In the genomic region with DNA sequence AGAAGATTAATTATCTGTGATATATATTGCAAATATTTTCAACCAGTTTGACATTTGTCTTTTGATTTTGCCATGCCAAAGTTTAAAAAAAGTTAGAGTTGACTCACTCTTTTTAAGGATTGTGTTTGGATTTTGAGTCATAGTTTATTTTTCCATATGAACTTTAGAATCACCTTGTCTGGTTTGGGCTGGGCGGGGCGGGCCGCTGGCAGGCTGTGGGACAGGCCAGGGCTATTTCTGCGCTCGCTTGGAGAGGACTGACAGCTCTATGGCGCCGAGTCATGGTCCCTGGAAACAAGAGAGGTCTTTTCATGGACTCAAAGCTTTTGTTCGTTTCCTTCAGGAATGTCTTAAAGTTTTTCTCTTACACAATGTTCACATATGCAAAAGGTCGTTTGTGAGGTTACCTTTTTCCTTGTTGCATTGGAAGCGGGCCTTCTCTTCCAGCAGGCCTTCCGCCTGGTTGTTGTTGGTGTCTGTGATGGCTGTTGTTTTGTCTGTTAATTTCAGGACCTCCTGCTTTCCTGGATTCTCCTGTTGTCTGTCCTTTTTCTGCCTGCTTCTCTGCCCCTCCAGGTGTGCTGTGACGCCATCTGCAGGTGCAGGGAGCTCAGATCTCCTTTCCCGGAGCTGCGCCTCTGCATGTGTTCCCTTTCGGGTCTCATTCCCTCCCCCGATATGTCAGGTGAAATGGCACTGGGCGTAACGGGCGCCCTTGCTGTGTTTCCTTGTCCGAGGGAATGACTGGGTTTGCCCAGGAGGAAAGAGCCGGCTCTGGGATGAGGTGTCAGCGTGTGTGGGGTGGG, we compare ENCODE assay signal across 10 cellular contexts. TPM values are rescaled to one million over a fixed set of nuclear protein-coding genes. Genes with fewer than 3 reads are reported as not detected.
DNase-seq lines count a peak whose midpoint lies in the region; ATAC-seq, FAIRE-seq and TF ChIP-seq lines count a peak whose summit lies in the region.
"Had no signal": no experiment of that assay in that cellular context is flagged by ENCODE, and none has a peak within 500 bp of the region (broad histone marks: within the 10 kb centered on the region; RNA-seq: fewer than 3 reads in every experiment).

No MANE protein-coding gene starts in this region.

- TF ChIP-seq CTCF in astrocyte (IDR thresholded peaks at IDR 0.05; ENCODE audit: insufficient read depth, low read depth, low read length) (no peak), smooth muscle cell (IDR thresholded peaks at IDR 0.05; ENCODE audit: borderline replicate concordance, insufficient read depth, poor library complexity, severe bottlenecking) (no peak)

- H3K4me2 ChIP-seq in astrocyte (ENCODE audit: low read length) = peak overlapping the region; percentile 75
- H3K4me2 ChIP-seq in smooth muscle cell = peak overlapping the region; percentile 17

- H3K79me2 ChIP-seq in astrocyte (ENCODE audit: insufficient read depth, low read length) (peaks cover 94% of the 10 kb centered on the region), smooth muscle cell (ENCODE audit: low read depth) (peaks cover 91% of the 10 kb centered on the region)

- no peak for ATAC-seq in HG03139 (IDR thresholded peaks at IDR 0.05; ENCODE audit: unreplicated experiment)

- H3K9me3 ChIP-seq in astrocyte (ENCODE audit: insufficient read depth, low read depth, low read length) = no peaks in the 10 kb centered on the region
- H3K9me3 ChIP-seq in smooth muscle cell (replicated peaks; ENCODE audit: low read depth) = no peaks in the 10 kb centered on the region
- H3K9me3 ChIP-seq: neutrophil had no signal

- no peaks in the 10 kb centered on the region for H3K36me3 ChIP-seq in astrocyte (ENCODE audit: insufficient read depth, low read length)
- no peaks in the 10 kb centered on the region for H3K36me3 ChIP-seq in smooth muscle cell (ENCODE audit: low read depth)
- H3K36me3 ChIP-seq: neutrophil had no signal

- H3K4me3 ChIP-seq in astrocyte (ENCODE audit: insufficient read depth, low read depth, low read length) (peak overlapping the region; percentile 13), smooth muscle cell (no peak overlapping the region)

- H4K20me1 ChIP-seq in astrocyte (ENCODE audit: insufficient read depth, low read length) = peaks cover 92% of the 10 kb centered on the region
- peaks cover 99% of the 10 kb centered on the region for H4K20me1 ChIP-seq in smooth muscle cell (ENCODE audit: low read depth)

- no peak overlapping the region for H3K4me3 Mint-ChIP-seq in astrocyte (ENCODE audit: unreplicated experiment)
- H3K4me3 Mint-ChIP-seq: activated naive CD8-positive, alpha-beta T cell treated with anti-CD3 and anti-CD28 coated beads for 36 hours had no signal

- no peaks in the 10 kb centered on the region for H3F3A ChIP-seq in smooth muscle cell (ENCODE audit: low read depth)

- H2AFZ ChIP-seq in astrocyte (ENCODE audit: low read depth, low read length) = no peak overlapping the region
- H2AFZ ChIP-seq in smooth muscle cell (ENCODE audit: low read depth) = no peak overlapping the region

- H3K4me1 ChIP-seq in astrocyte (ENCODE audit: insufficient read depth, low read length) (peaks cover 31% of the 10 kb centered on the region), smooth muscle cell (ENCODE audit: low read depth) (peaks cover 17% of the 10 kb centered on the region)

- peaks cover 45% of the 10 kb centered on the region for H3K4me1 Mint-ChIP-seq in astrocyte (ENCODE audit: low read depth, unreplicated experiment)

- peak overlapping the region; percentile 24 for H3K27ac ChIP-seq in astrocyte (ENCODE audit: low read depth, low read length)
- no peak overlapping the region for H3K27ac ChIP-seq in smooth muscle cell (ENCODE audit: low read depth)
- H3K27ac ChIP-seq: neutrophil had no signal

- peak; percentile 9 for DNase-seq in HS-5 (ENCODE audit: low read depth)
- DNase-seq in astrocyte (ENCODE audit: low read depth) = peak; percentile 83
- DNase-seq in iPS-NIHi7 (ENCODE audit: extremely low spot score) = peak; percentile 74
- no peak for DNase-seq in smooth muscle cell (lab: John Stamatoyannopoulos, UW; ENCODE audit: unreplicated experiment)
- no peak for DNase-seq in stimulated activated CD4-positive, alpha-beta T cell treated with anti-CD3 and anti-CD28 coated beads, Interleukin-2, amount 100 ng/mL, for 48 hours
- no peak for DNase-seq in NCI-H774 (lab: John Stamatoyannopoulos, UW)
- no peak for DNase-seq in SKM-1 treated with dmso at 0.1 percent for 144 hours (lab: John Stamatoyannopoulos, UW; ENCODE audit: unreplicated experiment)
- DNase-seq: activated naive CD8-positive, alpha-beta T cell treated with anti-CD3 and anti-CD28 coated beads for 36 hours had no signal

- FAIRE-seq in astrocyte (lab: Jason Lieb, UNC) = peak; percentile 89

- no peaks in the 10 kb centered on the region for H3K27me3 Mint-ChIP-seq in astrocyte (ENCODE audit: low read depth, unreplicated experiment)
- H3K27me3 Mint-ChIP-seq: activated naive CD8-positive, alpha-beta T cell treated with anti-CD3 and anti-CD28 coated beads for 36 hours had no signal

- H3K9ac ChIP-seq in astrocyte (ENCODE audit: low read length) (peak overlapping the region; percentile 28), smooth muscle cell (ENCODE audit: low read depth) (no peak overlapping the region)

- H3K27me3 ChIP-seq in astrocyte (ENCODE audit: insufficient read depth, low read length) (no peaks in the 10 kb centered on the region), smooth muscle cell (ENCODE audit: low read depth) (no peaks in the 10 kb centered on the region)
- H3K27me3 ChIP-seq: neutrophil had no signal

- WGBS in smooth muscle cell (ENCODE audit: low lambda C conversion rate) = 82% methylated on average over 22 of the region's 22 CpGs

- no peaks in the 10 kb centered on the region for H3K9me3 Mint-ChIP-seq in astrocyte (ENCODE audit: unreplicated experiment)

- peaks cover 8% of the 10 kb centered on the region for H3K36me3 Mint-ChIP-seq in astrocyte (ENCODE audit: low read depth, unreplicated experiment)

- peak overlapping the region; percentile 37 for H3K27ac Mint-ChIP-seq in astrocyte (ENCODE audit: unreplicated experiment)
- H3K27ac Mint-ChIP-seq: activated naive CD8-positive, alpha-beta T cell treated with anti-CD3 and anti-CD28 coated beads for 36 hours had no signal

RNA-seq across cellular contexts. Expression of gene INPP5A, which starts 53.8 kb away (rescaled TPM):
- total RNA-seq in astrocyte = 29.2 and 39.1 TPM in 2 replicates
- 48.0 and 65.9 TPM in 2 replicates for total RNA-seq in smooth muscle cell
- 49.1 and 55.9 TPM in 2 replicates for polyA plus RNA-seq in smooth muscle cell

Comparison
In these comparisons a context has a peak if more than half of its experiments do, and no peak if none do; other contexts are left out.
1. DNase-seq: peak in HS-5 (single experiment), astrocyte (single experiment) and iPS-NIHi7 (single experiment); none in smooth muscle cell (single experiment), stimulated activated CD4-positive, alpha-beta T cell treated with anti-CD3 and anti-CD28 coated beads, Interleukin-2, amount 100 ng/mL, for 48 hours (0 of 2), NCI-H774 (single experiment) and SKM-1 treated with dmso at 0.1 percent for 144 hours (single experiment).